10 cellular contexts compared by ENCODE assay signal in genomic region chr11:19628018-19628417, GRCh38.
DNase-seq lines count a peak whose midpoint lies in the region; ATAC-seq, FAIRE-seq and TF ChIP-seq lines count a peak whose summit lies in the region.
"Had no signal": no experiment of that assay in that cellular context is flagged by ENCODE, and none has a peak within 500 bp of the region (broad histone marks: within the 10 kb centered on the region; RNA-seq: fewer than 3 reads in every experiment).

No MANE protein-coding gene starts in this region.

- 32% methylated on average over 5 of the region's 5 CpGs for WGBS in right cardiac atrium
- WGBS in suprapubic skin, result 42% methylated on average over 4 of the region's 5 CpGs

- H3K9me3 Mint-ChIP-seq in chondrocyte (ENCODE audit: low read depth) (peaks cover 22% of the 10 kb centered on the region), Calu3 (ENCODE audit: low read depth, unreplicated experiment) (no peaks in the 10 kb centered on the region), CD14-positive monocyte (peaks cover 0 to 18% (median 1%) of the 10 kb centered on the region in 7 donors)

- H3K27me3 Mint-ChIP-seq in chondrocyte (ENCODE audit: low read depth) (no peaks in the 10 kb centered on the region), Calu3 (ENCODE audit: unreplicated experiment) (peaks cover 51% of the 10 kb centered on the region), CD14-positive monocyte (ENCODE audit: low read depth in 3 of 3) (peaks cover 2 to 10% (median 2%) of the 10 kb centered on the region in 3 donors)

- H3K4me1 Mint-ChIP-seq in chondrocyte (ENCODE audit: low read depth) (peaks cover 47% of the 10 kb centered on the region), Calu3 (ENCODE audit: low read depth, unreplicated experiment) (no peaks in the 10 kb centered on the region), CD14-positive monocyte (peaks cover 49% of the 10 kb centered on the region)

- TF ChIP-seq POLR2A in H54 (IDR thresholded peaks at IDR 0.05; ENCODE audit: low read depth, low read length) (no peak), suprapubic skin (IDR thresholded peaks at IDR 0.05) (no peak)

- H3K27ac Mint-ChIP-seq in chondrocyte (ENCODE audit: unreplicated experiment), result peak overlapping the region; percentile 82
- no peak overlapping the region for H3K27ac Mint-ChIP-seq in Calu3 (ENCODE audit: unreplicated experiment)
- peak overlapping the region in 3 of 7 donors; percentile 3 to 54 (median 50) for H3K27ac Mint-ChIP-seq in CD14-positive monocyte

- no peaks in the 10 kb centered on the region for H3K36me3 ChIP-seq in suprapubic skin

- TF ChIP-seq CTCF in chondrocyte (IDR thresholded peaks at IDR 0.05) (no peak), suprapubic skin (IDR thresholded peaks at IDR 0.05) (no peak), Calu3 (IDR thresholded peaks at IDR 0.05; ENCODE audit: unreplicated experiment) (no peak), CD14-positive monocyte (IDR thresholded peaks at IDR 0.05) (no peak)

- no peaks in the 10 kb centered on the region for H3K27me3 ChIP-seq in right cardiac atrium (ENCODE audit: control insufficient read depth, insufficient read depth)
- H3K27me3 ChIP-seq in suprapubic skin, result no peaks in the 10 kb centered on the region

- FAIRE-seq in H54 (lab: Jason Lieb, UNC), result peak; percentile 15

- H3K27ac ChIP-seq in right cardiac atrium (ENCODE audit: low read length), result peak overlapping the region; percentile 86
- H3K27ac ChIP-seq in suprapubic skin, result peak overlapping the region; percentile 74

- intact Hi-C loops in right cardiac atrium (cut with DNase I), result no loop called here
- intact Hi-C loops in Calu3 (cut with micrococcal nuclease; ENCODE audit: unreplicated experiment), result no loop called here
- intact Hi-C loops in CD14-positive monocyte (cut with micrococcal nuclease), result no loop called here

- H3K9me3 ChIP-seq in right cardiac atrium (ENCODE audit: control insufficient read depth, low read length) (no peaks in the 10 kb centered on the region), suprapubic skin (no peaks in the 10 kb centered on the region)

- TF ChIP-seq EP300 in suprapubic skin (IDR thresholded peaks at IDR 0.05), result peak; percentile 67

- H3K4me1 ChIP-seq in right cardiac atrium (ENCODE audit: control insufficient read depth, insufficient read depth, low read length) (peaks cover 21% of the 10 kb centered on the region), suprapubic skin (peaks cover 23% of the 10 kb centered on the region)

- no TSS peak for BruUV-seq in Calu3 (replicated peaks; lab: Mats Ljungman, UMichigan)

- H3K36me3 Mint-ChIP-seq in chondrocyte (ENCODE audit: low read depth) (peaks cover 5% of the 10 kb centered on the region), Calu3 (ENCODE audit: insufficient read depth, unreplicated experiment) (no peaks in the 10 kb centered on the region), CD14-positive monocyte (peaks cover 0 to 2% of the 10 kb centered on the region in 2 donors)

- DNase-seq in H54 (ENCODE audit: insufficient read length, low spot score), result peak; percentile 55
- no peak for DNase-seq in chondrocyte (ENCODE audit: low spot score)
- DNase-seq in right cardiac atrium, result peak; percentile 85 to 93 (median 86)
- peak; percentile 92 for DNase-seq in suprapubic skin (ENCODE audit: low spot score in 2 of 2)
- DNase-seq in NCI-H187 treated with DMSO at 0.1 percent for 48 hours (lab: John Stamatoyannopoulos, UW), result no peak
- no peak for DNase-seq in Calu3
- DNase-seq in CD14-positive monocyte (ENCODE audit: low spot score), result no peak
- DNase-seq: activated T-cell treated with anti-CD3 and anti-CD28 coated beads, Interleukin-2, amount 50 U/mL, for 1 hour; T-helper 9 cell had no signal

- H3K4me3 ChIP-seq in right cardiac atrium (ENCODE audit: low read length) (no peak overlapping the region), suprapubic skin (no peak overlapping the region)

- CTCF ChIA-PET in Calu3 (lab: Charles Lee), result no interaction called here

- ATAC-seq in right cardiac atrium (peak; percentile 98), HG03521 (IDR thresholded peaks at IDR 0.05; ENCODE audit: unreplicated experiment) (no peak)

- H3K4me3 Mint-ChIP-seq in chondrocyte (ENCODE audit: unreplicated experiment), result no peak overlapping the region
- no peak overlapping the region for H3K4me3 Mint-ChIP-seq in Calu3 (ENCODE audit: low read depth, unreplicated experiment)
- H3K4me3 Mint-ChIP-seq in CD14-positive monocyte, result no peak overlapping the region

Comparison
In these comparisons a context has a peak if more than half of its experiments do, and no peak if none do; other contexts are left out.
1. DNase-seq: peak in H54 (single experiment), right cardiac atrium (3 of 3) and suprapubic skin (2 of 2); none in chondrocyte (single experiment), NCI-H187 treated with DMSO at 0.1 percent for 48 hours (single experiment), Calu3 (single experiment) and CD14-positive monocyte (single experiment).